Comparison of ENCODE assay signal across 13 cellular contexts in the genomic region with DNA sequence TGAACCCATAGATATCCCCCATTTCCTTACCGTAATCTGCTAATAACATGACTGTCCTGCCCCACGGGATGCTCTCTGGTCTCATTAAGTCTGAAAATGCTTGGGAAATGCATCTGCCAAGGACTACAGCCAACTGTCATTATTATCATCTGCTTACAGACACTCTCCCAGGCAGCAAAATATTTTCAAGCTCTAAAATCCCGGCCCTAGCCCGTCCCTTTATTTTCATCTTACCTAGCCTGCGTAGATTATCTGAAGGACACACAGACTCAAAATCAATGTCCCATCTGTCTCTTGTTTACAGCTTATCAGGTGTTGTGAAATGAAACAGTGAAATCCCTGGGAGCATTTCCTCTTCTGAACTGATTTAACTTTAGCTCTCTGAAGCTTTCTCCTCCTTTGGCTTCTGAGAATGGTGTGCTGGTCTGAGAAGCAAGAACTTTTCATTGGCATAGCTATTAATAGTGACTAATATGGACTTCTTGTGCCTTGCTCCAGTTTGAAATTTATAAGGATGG.
A peak's percentile ranks its signal among the peaks of the same experiment; 100 is the strongest.
DNase-seq lines count a peak whose midpoint lies in the region; ATAC-seq lines count a peak whose summit lies in the region.
"Had no signal": no experiment of that assay in that cellular context is flagged by ENCODE, and none has a peak within 500 bp of the region (broad histone marks: within the 10 kb centered on the region; RNA-seq: fewer than 3 reads in every experiment).

No MANE protein-coding gene starts in this region.

- CTCF ChIA-PET in T-cell (lab: Charles Lee) = no interaction called here

- DNase-seq in G401 (ENCODE audit: low spot score) = peak; percentile 9
- peak; percentile 62 for DNase-seq in amniotic epithelial cell (ENCODE audit: low read depth)
- DNase-seq in left ventricle myocardium superior = no peak
- DNase-seq in sciatic nerve (ENCODE audit: low spot score) = no peak
- DNase-seq in T-cell = no peak
- DNase-seq in activated effector memory CD4-positive, alpha-beta T cell treated with Interleukin-2 at 50 U/mL for 16 hours = no peak
- DNase-seq in medulla oblongata (ENCODE audit: extremely low spot score) = no peak
- DNase-seq: activated naive CD8-positive, alpha-beta T cell treated with anti-CD3 and anti-CD28 coated beads, Interleukin-2, amount 50 U/mL, for 24 hours; effector CD8-positive, alpha-beta T cell; naive B cell; T-helper 9 cell had no signal

- H3K36me3 Mint-ChIP-seq in T-cell = no peaks in the 10 kb centered on the region
- H3K36me3 Mint-ChIP-seq: naive B cell had no signal

- intact Hi-C loops in left ventricle myocardium superior (cut with micrococcal nuclease) = no loop called here
- intact Hi-C loops in sciatic nerve (cut with DNase I) = no loop called here

- no peak overlapping the region for H3K27ac Mint-ChIP-seq in T-cell
- H3K27ac Mint-ChIP-seq: activated naive CD8-positive, alpha-beta T cell treated with anti-CD3 and anti-CD28 coated beads, Interleukin-2, amount 50 U/mL, for 24 hours; GM23338 had no signal

- ATAC-seq in left ventricle myocardium superior (peak; percentile 74), sciatic nerve (peak; percentile 31), T-cell (replicated peaks in 1 of 4) (no peak), GM21360 (IDR thresholded peaks at IDR 0.05; ENCODE audit: unreplicated experiment) (no peak)
- ATAC-seq: activated naive CD8-positive, alpha-beta T cell treated with anti-CD3 and anti-CD28 coated beads, Interleukin-2, amount 50 U/mL, for 24 hours; GM23338 had no signal

- no peaks in the 10 kb centered on the region for H3K9me3 Mint-ChIP-seq in T-cell
- H3K9me3 Mint-ChIP-seq: activated naive CD8-positive, alpha-beta T cell treated with anti-CD3 and anti-CD28 coated beads, Interleukin-2, amount 50 U/mL, for 24 hours; GM23338 had no signal

- POLR2A ChIA-PET in T-cell (lab: Charles Lee) = interaction anchor here in 1 of 2 donors (0.6 kb wide), 1 partner anchor 113 kb away, joined by 5 read pairs; no protein-coding TSS in a partner anchor

- in situ Hi-C loops in G401 (cut with HindIII; ENCODE audit: low sequenced_read_pairs) = no loop called here

- H3K4me1 Mint-ChIP-seq in T-cell = no peaks in the 10 kb centered on the region
- H3K4me1 Mint-ChIP-seq: activated naive CD8-positive, alpha-beta T cell treated with anti-CD3 and anti-CD28 coated beads, Interleukin-2, amount 50 U/mL, for 24 hours; GM23338; naive B cell had no signal

- H3K27me3 Mint-ChIP-seq in T-cell = peaks cover 20 to 31% of the 10 kb centered on the region in 2 donors

- H3K4me3 Mint-ChIP-seq in T-cell = no peak overlapping the region
- H3K4me3 Mint-ChIP-seq: activated naive CD8-positive, alpha-beta T cell treated with anti-CD3 and anti-CD28 coated beads, Interleukin-2, amount 50 U/mL, for 24 hours; GM23338; naive B cell had no signal

Comparison
In these comparisons a context has a peak if more than half of its experiments do, and no peak if none do; other contexts are left out.
1. DNase-seq: peak in G401 (single experiment) and amniotic epithelial cell (single experiment); none in left ventricle myocardium superior (single experiment), sciatic nerve (single experiment), T-cell (0 of 34), activated effector memory CD4-positive, alpha-beta T cell treated with Interleukin-2 at 50 U/mL for 16 hours (single experiment) and medulla oblongata (single experiment).
2. ATAC-seq: peak in left ventricle myocardium superior (single experiment) and sciatic nerve (single experiment); none in T-cell (0 of 4) and GM21360 (single experiment).